In genomic region chr13:76683854-76684253, GRCh38 we compare ENCODE assay signal across 26 cellular contexts.
"Had no signal": no experiment of that assay in that cellular context is flagged by ENCODE, and none has a peak within 500 bp of the region (broad histone marks: within the 10 kb centered on the region; RNA-seq: fewer than 3 reads in every experiment).

No MANE protein-coding gene starts in this region.

- H3K9me3 Mint-ChIP-seq: mesothelial cell of epicardium; natural killer cell; nephron progenitor cell; stimulated activated effector memory CD8-positive, alpha-beta T cell treated with anti-CD3 and anti-CD28 coated beads, Interleukin-12 subunit alpha, Interleukin-12 subunit beta, amount 100 ng/mL, for 72 hours; stimulated activated naive CD8-positive, alpha-beta T cell treated with anti-CD3 and anti-CD28 coated beads, Interleukin-15, Interleukin-2, amounts not matched to agents 100 ng/mL and 50 ng/mL, for 24 hours; type B pancreatic cell had no signal

- H3K4me1 ChIP-seq: prostate gland, suprapubic skin, tibial artery, uterus had no signal

- H2AFZ ChIP-seq: hepatocyte had no signal

- H3K27me3 Mint-ChIP-seq: naive B cell; stimulated activated naive CD8-positive, alpha-beta T cell treated with anti-CD3 and anti-CD28 coated beads, Interleukin-15, Interleukin-2, amounts not matched to agents 100 ng/mL and 50 ng/mL, for 24 hours; type B pancreatic cell had no signal

- H3K79me2 ChIP-seq: hepatocyte had no signal

- H3K27ac ChIP-seq: hepatocyte, left ventricle myocardium inferior, pancreas, prostate gland, spleen, suprapubic skin, thoracic aorta, tibial artery had no signal

- H3K4me2 ChIP-seq: hepatocyte had no signal

- DNase-seq: kidney glomerular epithelial cell; left colon; left ventricle myocardium inferior; mesendoderm; naive B cell; natural killer cell; nephron progenitor cell; pancreas; posterior cingulate gyrus; retina; right cardiac atrium; small intestine; spleen; stimulated activated CD4-positive, alpha-beta T cell treated with anti-CD3 and anti-CD28 coated beads, Interleukin-4, amount 100 ng/mL, for 24 hours; stimulated activated naive CD4-positive, alpha-beta T cell; tibial artery; uterus had no signal

- H3K36me3 ChIP-seq: left ventricle myocardium inferior, pancreas, prostate gland, spleen, suprapubic skin, thoracic aorta, tibial artery, uterus had no signal

- H3K4me1 Mint-ChIP-seq: naive B cell; nephron progenitor cell; stimulated activated effector memory CD8-positive, alpha-beta T cell treated with anti-CD3 and anti-CD28 coated beads, Interleukin-12 subunit alpha, Interleukin-12 subunit beta, amount 100 ng/mL, for 72 hours had no signal

- H3K4me3 Mint-ChIP-seq: mesothelial cell of epicardium; naive B cell; natural killer cell; nephron progenitor cell; stimulated activated effector memory CD8-positive, alpha-beta T cell treated with anti-CD3 and anti-CD28 coated beads, Interleukin-12 subunit alpha, Interleukin-12 subunit beta, amount 100 ng/mL, for 72 hours; stimulated activated naive CD8-positive, alpha-beta T cell treated with anti-CD3 and anti-CD28 coated beads, Interleukin-15, Interleukin-2, amounts not matched to agents 100 ng/mL and 50 ng/mL, for 24 hours; type B pancreatic cell had no signal

- H3K27me3 ChIP-seq: hepatocyte, pancreas, spleen, suprapubic skin, tibial artery, uterus had no signal

- H3K27ac Mint-ChIP-seq: naive B cell; natural killer cell; nephron progenitor cell; stimulated activated effector memory CD8-positive, alpha-beta T cell treated with anti-CD3 and anti-CD28 coated beads, Interleukin-12 subunit alpha, Interleukin-12 subunit beta, amount 100 ng/mL, for 72 hours; stimulated activated naive CD8-positive, alpha-beta T cell treated with anti-CD3 and anti-CD28 coated beads, Interleukin-15, Interleukin-2, amounts not matched to agents 100 ng/mL and 50 ng/mL, for 24 hours; type B pancreatic cell had no signal

- ATAC-seq: left colon; natural killer cell; pancreas; stimulated activated effector memory CD8-positive, alpha-beta T cell treated with anti-CD3 and anti-CD28 coated beads, Interleukin-12 subunit alpha, Interleukin-12 subunit beta, amount 100 ng/mL, for 72 hours had no signal

- H3K36me3 Mint-ChIP-seq: mesothelial cell of epicardium; naive B cell; natural killer cell; stimulated activated effector memory CD8-positive, alpha-beta T cell treated with anti-CD3 and anti-CD28 coated beads, Interleukin-12 subunit alpha, Interleukin-12 subunit beta, amount 100 ng/mL, for 72 hours; type B pancreatic cell had no signal

- H3K4me3 ChIP-seq: hepatocyte, left ventricle myocardium inferior, lung, pancreas, prostate gland, spleen, suprapubic skin, thoracic aorta, tibial artery, uterus had no signal

- H3K9me3 ChIP-seq: pancreas, prostate gland, suprapubic skin, thoracic aorta, tibial artery, uterus had no signal
